ENCODE assay signal across 22 cellular contexts in the genomic region with DNA sequence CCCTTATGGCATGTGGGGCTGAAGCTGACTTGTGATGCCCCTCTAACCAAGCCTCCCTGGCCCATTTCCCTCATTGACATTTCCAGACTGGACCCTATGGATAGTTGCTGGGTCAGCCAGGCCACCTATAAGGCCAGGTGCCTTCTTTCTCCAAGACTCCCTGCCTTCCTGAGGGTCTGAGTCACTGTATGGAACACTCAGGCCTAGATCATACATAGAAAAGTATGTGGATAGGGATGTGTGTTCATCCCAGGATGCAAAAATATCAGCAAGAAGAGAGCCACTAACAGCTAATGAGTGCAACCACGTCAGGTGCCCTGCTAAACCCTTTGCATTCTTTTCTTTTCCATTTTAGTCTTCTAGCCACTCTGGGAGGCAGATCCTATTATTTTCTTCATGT.
"Had no signal": no experiment of that assay in that cellular context is flagged by ENCODE, and none has a peak within 500 bp of the region (broad histone marks: within the 10 kb centered on the region; RNA-seq: fewer than 3 reads in every experiment).

No MANE protein-coding gene starts in this region.

- ATAC-seq: Panc1, Right ventricle myocardium inferior, SK-N-SH treated with all-trans-retinoic acid at 6 μM for 48 hours had no signal

- H3K36me3 ChIP-seq: SJCRH30 had no signal

- H3K27ac ChIP-seq: RWPE1, SJCRH30 had no signal

- H3K9me3 ChIP-seq: SJCRH30 had no signal

- H3K27me3 ChIP-seq: SJCRH30 had no signal

- H3K4me3 ChIP-seq: SJCRH30 had no signal

- DNase-seq: Karpas-422, KG1, MV-4-11, NCI-H1092 treated with DMSO at 0.1 percent for 48 hours, NCI-H1436, NCI-H187, NCI-H2029, NCI-H2081 treated with DMSO at 0.1 percent for 48 hours, NCI-H2171, NCI-H226, NCI-H446, NCI-H510A, NCI-H524 treated with DMSO at 0.1 percent for 48 hours, NCI-H69, NCI-H774, SHP77 treated with DMSO at 0.1 percent for 48 hours, SJCRH30, T-helper 1 cell had no signal
